In the genomic region with DNA sequence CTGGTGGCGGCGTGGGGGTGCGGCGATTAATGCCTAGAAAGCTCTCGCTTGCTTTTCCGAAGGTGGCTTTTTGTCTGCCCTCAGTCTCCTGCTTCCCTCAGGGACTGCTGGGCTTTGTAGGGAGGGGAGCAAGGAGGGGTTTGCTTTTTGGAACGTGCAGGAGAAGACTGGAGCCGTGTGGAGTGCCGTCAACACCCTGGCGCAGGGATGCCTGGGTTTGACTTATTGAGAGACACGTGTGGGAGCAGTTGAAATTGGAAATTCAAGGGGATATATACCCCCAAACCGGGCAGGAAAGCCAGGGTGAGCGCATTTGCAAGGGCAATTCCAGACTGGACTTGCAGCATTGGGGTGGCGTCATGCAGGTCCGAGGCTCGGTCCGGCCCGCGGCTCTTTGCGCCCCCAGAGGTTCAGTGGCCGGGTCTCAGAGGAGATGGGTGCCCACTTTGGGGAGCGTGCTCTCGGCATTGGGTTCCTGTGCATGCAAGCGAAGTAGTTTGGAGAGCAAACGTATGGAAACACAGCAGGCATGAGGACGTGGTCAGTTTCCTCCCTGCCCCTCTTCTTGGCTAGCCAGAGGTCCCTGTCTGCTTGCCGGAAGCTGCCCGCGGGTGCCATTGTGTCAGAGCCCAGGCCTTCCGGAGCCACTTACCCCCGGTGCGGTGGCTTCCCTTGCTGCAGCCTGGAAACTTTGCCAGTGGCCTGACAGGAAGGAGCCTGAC, we compare ENCODE assay signal across 1 cellular context.
TF ChIP-seq lines count a peak whose summit lies in the region.

No MANE protein-coding gene starts in this region.

TF ChIP-seq in GM12878, 131 proteins besides CTCF, POLR2A, EP300 and RAD21:
- TF ChIP-seq, protein P1, sequence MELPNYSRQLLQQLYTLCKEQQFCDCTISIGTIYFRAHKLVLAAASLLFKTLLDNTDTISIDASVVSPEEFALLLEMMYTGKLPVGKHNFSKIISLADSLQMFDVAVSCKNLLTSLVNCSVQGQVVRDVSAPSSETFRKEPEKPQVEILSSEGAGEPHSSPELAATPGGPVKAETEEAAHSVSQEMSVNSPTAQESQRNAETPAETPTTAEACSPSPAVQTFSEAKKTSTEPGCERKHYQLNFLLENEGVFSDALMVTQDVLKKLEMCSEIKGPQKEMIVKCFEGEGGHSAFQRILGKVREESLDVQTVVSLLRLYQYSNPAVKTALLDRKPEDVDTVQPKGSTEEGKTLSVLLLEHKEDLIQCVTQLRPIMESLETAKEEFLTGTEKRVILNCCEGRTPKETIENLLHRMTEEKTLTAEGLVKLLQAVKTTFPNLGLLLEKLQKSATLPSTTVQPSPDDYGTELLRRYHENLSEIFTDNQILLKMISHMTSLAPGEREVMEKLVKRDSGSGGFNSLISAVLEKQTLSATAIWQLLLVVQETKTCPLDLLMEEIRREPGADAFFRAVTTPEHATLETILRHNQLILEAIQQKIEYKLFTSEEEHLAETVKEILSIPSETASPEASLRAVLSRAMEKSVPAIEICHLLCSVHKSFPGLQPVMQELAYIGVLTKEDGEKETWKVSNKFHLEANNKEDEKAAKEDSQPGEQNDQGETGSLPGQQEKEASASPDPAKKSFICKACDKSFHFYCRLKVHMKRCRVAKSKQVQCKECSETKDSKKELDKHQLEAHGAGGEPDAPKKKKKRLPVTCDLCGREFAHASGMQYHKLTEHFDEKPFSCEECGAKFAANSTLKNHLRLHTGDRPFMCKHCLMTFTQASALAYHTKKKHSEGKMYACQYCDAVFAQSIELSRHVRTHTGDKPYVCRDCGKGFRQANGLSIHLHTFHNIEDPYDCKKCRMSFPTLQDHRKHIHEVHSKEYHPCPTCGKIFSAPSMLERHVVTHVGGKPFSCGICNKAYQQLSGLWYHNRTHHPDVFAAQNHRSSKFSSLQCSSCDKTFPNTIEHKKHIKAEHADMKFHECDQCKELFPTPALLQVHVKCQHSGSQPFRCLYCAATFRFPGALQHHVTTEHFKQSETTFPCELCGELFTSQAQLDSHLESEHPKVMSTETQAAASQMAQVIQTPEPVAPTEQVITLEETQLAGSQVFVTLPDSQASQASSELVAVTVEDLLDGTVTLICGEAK (IDR thresholded peaks at IDR 0.05; ENCODE audit: borderline replicate concordance), result peak; percentile 71; the same call in 1 of the 2 replicates
- TF ChIP-seq WRNIP1 (IDR thresholded peaks at IDR 0.05; ENCODE audit: borderline replicate concordance, low read depth, low read length) (0 out of 2 replicates have a peak, but pooled peaks have one; percentile 26), KAT2A (conservative IDR thresholded peaks at IDR 0.05; ENCODE audit: control insufficient read depth, low read depth, low read length) (no peak), CHD1 (IDR thresholded peaks at IDR 0.05; ENCODE audit: low read depth, low read length) (0 out of 2 replicates have a peak, but pooled peaks have one; percentile 9), RFX5 (IDR thresholded peaks at IDR 0.05; ENCODE audit: low read depth, low read length) (no peak), DPF2 (IDR thresholded peaks at IDR 0.05) (peak; percentile 21; the same call in 1 of the 2 replicates), SP1 (IDR thresholded peaks at IDR 0.05; ENCODE audit: low read depth, low read length) (no peak)
- TF ChIP-seq, protein P2, sequence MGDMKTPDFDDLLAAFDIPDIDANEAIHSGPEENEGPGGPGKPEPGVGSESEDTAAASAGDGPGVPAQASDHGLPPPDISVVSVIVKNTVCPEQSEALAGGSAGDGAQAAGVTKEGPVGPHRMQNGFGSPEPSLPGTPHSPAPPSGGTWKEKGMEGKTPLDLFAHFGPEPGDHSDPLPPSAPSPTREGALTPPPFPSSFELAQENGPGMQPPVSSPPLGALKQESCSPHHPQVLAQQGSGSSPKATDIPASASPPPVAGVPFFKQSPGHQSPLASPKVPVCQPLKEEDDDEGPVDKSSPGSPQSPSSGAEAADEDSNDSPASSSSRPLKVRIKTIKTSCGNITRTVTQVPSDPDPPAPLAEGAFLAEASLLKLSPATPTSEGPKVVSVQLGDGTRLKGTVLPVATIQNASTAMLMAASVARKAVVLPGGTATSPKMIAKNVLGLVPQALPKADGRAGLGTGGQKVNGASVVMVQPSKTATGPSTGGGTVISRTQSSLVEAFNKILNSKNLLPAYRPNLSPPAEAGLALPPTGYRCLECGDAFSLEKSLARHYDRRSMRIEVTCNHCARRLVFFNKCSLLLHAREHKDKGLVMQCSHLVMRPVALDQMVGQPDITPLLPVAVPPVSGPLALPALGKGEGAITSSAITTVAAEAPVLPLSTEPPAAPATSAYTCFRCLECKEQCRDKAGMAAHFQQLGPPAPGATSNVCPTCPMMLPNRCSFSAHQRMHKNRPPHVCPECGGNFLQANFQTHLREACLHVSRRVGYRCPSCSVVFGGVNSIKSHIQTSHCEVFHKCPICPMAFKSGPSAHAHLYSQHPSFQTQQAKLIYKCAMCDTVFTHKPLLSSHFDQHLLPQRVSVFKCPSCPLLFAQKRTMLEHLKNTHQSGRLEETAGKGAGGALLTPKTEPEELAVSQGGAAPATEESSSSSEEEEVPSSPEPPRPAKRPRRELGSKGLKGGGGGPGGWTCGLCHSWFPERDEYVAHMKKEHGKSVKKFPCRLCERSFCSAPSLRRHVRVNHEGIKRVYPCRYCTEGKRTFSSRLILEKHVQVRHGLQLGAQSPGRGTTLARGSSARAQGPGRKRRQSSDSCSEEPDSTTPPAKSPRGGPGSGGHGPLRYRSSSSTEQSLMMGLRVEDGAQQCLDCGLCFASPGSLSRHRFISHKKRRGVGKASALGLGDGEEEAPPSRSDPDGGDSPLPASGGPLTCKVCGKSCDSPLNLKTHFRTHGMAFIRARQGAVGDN (IDR thresholded peaks at IDR 0.05), result 0 out of 2 replicates have a peak, but pooled peaks have one; percentile 66
